26 cellular contexts compared by ENCODE assay signal in genomic region chr10:3020881-3021280, GRCh38. TPM values are rescaled to one million over a fixed set of nuclear protein-coding genes. Genes with fewer than 3 reads are reported as not detected.
DNase-seq lines count a peak whose midpoint lies in the region; ATAC-seq, FAIRE-seq and TF ChIP-seq lines count a peak whose summit lies in the region.
"Had no signal": no experiment of that assay in that cellular context is flagged by ENCODE, and none has a peak within 500 bp of the region (broad histone marks: within the 10 kb centered on the region; RNA-seq: fewer than 3 reads in every experiment).

No MANE protein-coding gene starts in this region.

- H2BK15ac ChIP-seq in IMR-90 (ENCODE audit: low read depth, low read length) (no peak overlapping the region), neuronal stem cell (ENCODE audit: low read length) (no peak overlapping the region)

- no peak for TF ChIP-seq POLR2A in IMR-90 (IDR thresholded peaks at IDR 0.05; ENCODE audit: low read depth, low read length)

- H3K4me1 ChIP-seq in IMR-90 (ENCODE audit: control insufficient read depth, insufficient read depth, low read length) (no peaks in the 10 kb centered on the region), neuronal stem cell (ENCODE audit: control insufficient read depth in 2 of 2, insufficient read depth in 1 of 2, low read depth in 1 of 2, low read length in 2 of 2) (no peaks in the 10 kb centered on the region)
- H3K4me1 ChIP-seq: BE2C, BLaER1 had no signal

- ATAC-seq in IMR-90 (ENCODE audit: low read depth): no peak
- ATAC-seq in stimulated activated naive B cell treated with anti-CD40 and anti-IgM and Interleukin-4, amounts not matched to agents 10 μg/mL and 1 μg/mL and 100 μg/mL, for 72 hours (replicated peaks): no peak

- H3K18ac ChIP-seq in IMR-90 (ENCODE audit: low read depth, low read length) (no peak overlapping the region), neuronal stem cell (ENCODE audit: low read length) (peak overlapping the region; percentile 35)

- intact Hi-C loops in IMR-90 (cut with micrococcal nuclease): no loop called here
- intact Hi-C loops in posterior vena cava (cut with DNase I): no loop called here

- no peak overlapping the region for H3K4me3 Mint-ChIP-seq in stimulated activated naive B cell treated with anti-CD40 and anti-IgM and Interleukin-4, amounts not matched to agents 10 μg/mL and 1 μg/mL and 100 μg/mL, for 72 hours
- H3K4me3 Mint-ChIP-seq: CD14-positive monocyte; CD4-positive, alpha-beta memory T cell; CD4-positive, CD25-positive, alpha-beta regulatory T cell; CD8-positive, alpha-beta memory T cell had no signal

- H3K4me3 ChIP-seq in IMR-90 (ENCODE audit: insufficient read depth, low read depth, low read length) (no peak overlapping the region), neuronal stem cell (ENCODE audit: low read length in 2 of 2) (no peak overlapping the region), foreskin fibroblast (ENCODE audit: low read depth in 1 of 2, low read length in 2 of 2) (no peak overlapping the region)
- H3K4me3 ChIP-seq: BLaER1 had no signal

- H3K79me1 ChIP-seq in IMR-90 (ENCODE audit: low read depth in 1 of 2, low read length in 2 of 2) (no peaks in the 10 kb centered on the region), neuronal stem cell (ENCODE audit: low read depth, low read length) (no peaks in the 10 kb centered on the region)

- H3K27ac Mint-ChIP-seq in stimulated activated naive B cell treated with anti-CD40 and anti-IgM and Interleukin-4, amounts not matched to agents 10 μg/mL and 1 μg/mL and 100 μg/mL, for 72 hours: peak overlapping the region; percentile 7
- H3K27ac Mint-ChIP-seq: CD14-positive monocyte; CD4-positive, alpha-beta memory T cell; CD8-positive, alpha-beta memory T cell had no signal

- no peak overlapping the region for H2BK5ac ChIP-seq in IMR-90 (ENCODE audit: low read depth, low read length, poor library complexity, severe bottlenecking)
- H2BK5ac ChIP-seq in neuronal stem cell (ENCODE audit: low read length): no peak overlapping the region

- CTCF ChIA-PET in IMR-90 (lab: Yijun Ruan, JAX): no interaction called here

- H3K9ac ChIP-seq in IMR-90 (ENCODE audit: low read depth, low read length) (no peak overlapping the region), neuronal stem cell (ENCODE audit: low read depth, low read length, poor library complexity) (no peak overlapping the region)
- H3K9ac ChIP-seq: BLaER1 had no signal

- H4K8ac ChIP-seq in IMR-90 (ENCODE audit: low read depth in 2 of 2, low read length in 2 of 2) (no peak overlapping the region), neuronal stem cell (ENCODE audit: low read depth, low read length) (no peak overlapping the region)

- no peaks in the 10 kb centered on the region for H4K20me1 ChIP-seq in IMR-90 (ENCODE audit: insufficient read depth, low read length)
- H4K20me1 ChIP-seq: BLaER1 had no signal

- H2AFZ ChIP-seq in IMR-90 (replicated peaks; ENCODE audit: low read length, poor library complexity) (no peak overlapping the region), neuronal stem cell (ENCODE audit: low read length) (no peak overlapping the region)

- no peak overlapping the region for H3K56ac ChIP-seq in IMR-90 (ENCODE audit: extremely low read depth, insufficient read depth, low read length)

- no peak overlapping the region for H2BK20ac ChIP-seq in IMR-90 (ENCODE audit: low read depth, low read length)

- H4K91ac ChIP-seq in IMR-90 (ENCODE audit: insufficient read depth, low read depth, low read length): no peak overlapping the region
- no peak overlapping the region for H4K91ac ChIP-seq in neuronal stem cell (ENCODE audit: low read depth, low read length, poor library complexity)

- no peaks in the 10 kb centered on the region for H3K9me1 ChIP-seq in IMR-90 (ENCODE audit: insufficient read depth, low read length)

- H3K4me2 ChIP-seq in IMR-90 (ENCODE audit: low read depth, low read length) (no peak overlapping the region), neuronal stem cell (ENCODE audit: insufficient read depth, low read length, poor library complexity, severe bottlenecking) (no peak overlapping the region)
- H3K4me2 ChIP-seq: BLaER1 had no signal

- H3K27me3 Mint-ChIP-seq in stimulated activated naive B cell treated with anti-CD40 and anti-IgM and Interleukin-4, amounts not matched to agents 10 μg/mL and 1 μg/mL and 100 μg/mL, for 72 hours: peaks cover 21 to 41% of the 10 kb centered on the region in 2 donors

- DNase-seq in IMR-90 (no peak), neuronal stem cell (ENCODE audit: low spot score) (no peak), RCC 7860 (ENCODE audit: low spot score) (no peak), posterior vena cava (ENCODE audit: low spot score) (no peak), foreskin fibroblast (no peak)
- no peak for DNase-seq in stimulated activated naive B cell treated with anti-CD40 and anti-IgM and Interleukin-4, amounts not matched to agents 10 μg/mL and 1 μg/mL and 100 μg/mL, for 72 hours
- DNase-seq: 8988T; ACHN; BE2C; C1 segment of cervical spinal cord; CD4-positive, alpha-beta memory T cell; CD4-positive, CD25-positive, alpha-beta regulatory T cell; CD8-positive, alpha-beta memory T cell; COR-L47; DMS 273 treated with DMSO at 0.1 percent for 48 hours; DMS153; DMS53; DMS79; DND-41; EL; GDM1 had no signal

- H2AK5ac ChIP-seq in IMR-90 (ENCODE audit: low read depth, low read length): no peak overlapping the region
- H2AK5ac ChIP-seq in neuronal stem cell (ENCODE audit: low read depth, low read length): no peak overlapping the region

- 94% methylated on average over 14 of the region's 19 CpGs; no CpG with 5 or more reads in 1 of the 2 experiments for WGBS in IMR-90 (ENCODE audit: extremely low coverage in 2 of 2, insufficient read length in 1 of 2), 2 experiments
- no CpG with 5 or more reads among the region's 19 CpGs for WGBS in neuronal stem cell (ENCODE audit: extremely low coverage in 2 of 2, insufficient read length in 2 of 2, insufficient replicate concordance in 1 of 2), 2 donors

- H2BK120ac ChIP-seq in IMR-90 (ENCODE audit: low read depth, low read length): no peak overlapping the region
- no peak overlapping the region for H2BK120ac ChIP-seq in neuronal stem cell (ENCODE audit: low read depth, low read length)

- H3K36me3 ChIP-seq in IMR-90 (ENCODE audit: control insufficient read depth, insufficient read depth, low read length) (no peaks in the 10 kb centered on the region), neuronal stem cell (replicated peaks in 1 of 2; ENCODE audit: control insufficient read depth in 2 of 2, insufficient read depth in 2 of 2, low read length in 2 of 2) (no peaks in the 10 kb centered on the region)
- H3K36me3 ChIP-seq: BE2C, BLaER1 had no signal

- FAIRE-seq in RCC 7860 (lab: Jason Lieb, UNC): no peak
- FAIRE-seq: A204.1, GM12891, GM19239 had no signal

- H3K27me3 ChIP-seq in IMR-90 (ENCODE audit: control insufficient read depth, insufficient read depth, low read length) (peaks cover 16% of the 10 kb centered on the region), neuronal stem cell (ENCODE audit: control insufficient read depth in 3 of 3, insufficient read depth in 3 of 3, low read depth in 1 of 3, low read length in 3 of 3) (no peaks in the 10 kb centered on the region)
- H3K27me3 ChIP-seq: BE2C, BLaER1 had no signal

- H2AK9ac ChIP-seq in IMR-90 (replicated peaks; ENCODE audit: low read depth, low read length, poor library complexity): peak overlapping the region; percentile 31

- H3K9me3 ChIP-seq in IMR-90 (ENCODE audit: control insufficient read depth, insufficient read depth, low read length) (0 out of 2 replicates have a peak, but pooled peaks cover 5% of the 10 kb centered on the region), neuronal stem cell (replicated peaks in 1 of 2; ENCODE audit: control insufficient read depth in 2 of 2, insufficient read depth in 1 of 2, low read depth in 1 of 2, low read length in 2 of 2) (peaks cover 0 to 4% of the 10 kb centered on the region in 2 donors)
- H3K9me3 ChIP-seq: BE2C had no signal

- H3K36me3 Mint-ChIP-seq in stimulated activated naive B cell treated with anti-CD40 and anti-IgM and Interleukin-4, amounts not matched to agents 10 μg/mL and 1 μg/mL and 100 μg/mL, for 72 hours: peaks cover 0 to 8% of the 10 kb centered on the region in 2 donors
- H3K36me3 Mint-ChIP-seq: CD14-positive monocyte; CD4-positive, alpha-beta memory T cell; CD4-positive, CD25-positive, alpha-beta regulatory T cell had no signal

- no peak overlapping the region for H3K27ac ChIP-seq in IMR-90 (ENCODE audit: insufficient read depth, low read length)
- H3K27ac ChIP-seq in neuronal stem cell (replicated peaks; ENCODE audit: low read length): no peak overlapping the region
- H3K27ac ChIP-seq: BLaER1 had no signal

- no peak overlapping the region for H3K4ac ChIP-seq in IMR-90 (ENCODE audit: low read depth, low read length)
- no peak overlapping the region for H3K4ac ChIP-seq in neuronal stem cell (ENCODE audit: low read length)

- POLR2A ChIA-PET in IMR-90 (lab: Charles Lee; ENCODE audit: unreplicated experiment): no interaction called here

- TF ChIP-seq RAD21 in IMR-90 (IDR thresholded peaks at IDR 0.05; ENCODE audit: low read length): no peak

- H4K5ac ChIP-seq in IMR-90 (ENCODE audit: low read depth, low read length): no peak overlapping the region

- TF ChIP-seq CTCF in IMR-90 (conservative IDR thresholded peaks at IDR 0.05; ENCODE audit: low read depth, low read length) (no peak), foreskin fibroblast (IDR thresholded peaks at IDR 0.05; ENCODE audit: low read depth, low read length) (no peak)

- no peak overlapping the region for H3K14ac ChIP-seq in IMR-90 (replicated peaks; ENCODE audit: low read depth, low read length)
- H3K14ac ChIP-seq in neuronal stem cell (ENCODE audit: low read length): no peak overlapping the region

- H3K9me3 Mint-ChIP-seq in stimulated activated naive B cell treated with anti-CD40 and anti-IgM and Interleukin-4, amounts not matched to agents 10 μg/mL and 1 μg/mL and 100 μg/mL, for 72 hours: peaks cover 0 to 2% of the 10 kb centered on the region in 2 donors

- no TSS peak for BruUV-seq in IMR-90 (replicated peaks; lab: Mats Ljungman, UMichigan)

- H3K4me1 Mint-ChIP-seq in stimulated activated naive B cell treated with anti-CD40 and anti-IgM and Interleukin-4, amounts not matched to agents 10 μg/mL and 1 μg/mL and 100 μg/mL, for 72 hours: peaks cover 3 to 11% of the 10 kb centered on the region in 2 donors
- H3K4me1 Mint-ChIP-seq: CD14-positive monocyte; CD4-positive, alpha-beta memory T cell; CD4-positive, CD25-positive, alpha-beta regulatory T cell; CD8-positive, alpha-beta memory T cell had no signal

- dilution Hi-C loops in IMR-90 (cut with HindIII; ENCODE audit: low sequenced_read_pairs, unreplicated experiment): no loop called here

- no peak overlapping the region for H2BK12ac ChIP-seq in neuronal stem cell (ENCODE audit: low read length)

- in situ Hi-C loops in IMR-90 (cut with MboI; ENCODE audit: low sequenced_read_pairs): no loop called here

- H3K23ac ChIP-seq in IMR-90 (ENCODE audit: low read depth, low read length) (no peak overlapping the region), neuronal stem cell (ENCODE audit: low read depth, low read length, poor library complexity) (peak overlapping the region; percentile 16)

RNA-seq across cellular contexts. Expression of gene PFKP, which starts 46.5 kb away (rescaled TPM):
- 281 and 294 TPM in 2 replicates for total RNA-seq in IMR-90 (2012; rRNA removed)
- 223 and 249 TPM in 2 replicates for polyA plus RNA-seq in IMR-90 (2012; rRNA removed)
- 173 and 244 TPM in 2 replicates for polyA plus RNA-seq in IMR-90 (2012; cell fraction: cytosol; rRNA removed)
- polyA plus RNA-seq in IMR-90 (2012; cell fraction: nucleus; rRNA removed; ENCODE audit: low replicate concordance): 276 and 335 TPM in 2 replicates
- 21.1 TPM for polyA plus RNA-seq in neuronal stem cell (2013, experiment 1 of 2)
- 21.1 TPM for polyA plus RNA-seq in neuronal stem cell (2013, experiment 2 of 2)
- total RNA-seq in posterior vena cava: 100 to 1,000 TPM; 109 to 216 TPM
